Comparison of ENCODE assay signal across 8 cellular contexts in genomic region chr4:4762909-4763814, GRCh38.
A peak's percentile ranks its signal among the peaks of the same experiment; 100 is the strongest.
DNase-seq lines count a peak whose midpoint lies in the region; ATAC-seq and TF ChIP-seq lines count a peak whose summit lies in the region.

No MANE protein-coding gene starts in this region.

- H3K27ac ChIP-seq in BLaER1: no peak overlapping the region
- H3K27ac ChIP-seq in iPS-20b (ENCODE audit: low read length): no peak overlapping the region
- no peak overlapping the region for H3K27ac ChIP-seq in colonic mucosa

- H3K27me3 Mint-ChIP-seq in T-helper 17 cell: no peaks in the 10 kb centered on the region

- H3K36me3 Mint-ChIP-seq in T-helper 17 cell (ENCODE audit: low read depth): no peaks in the 10 kb centered on the region

- H3K27me3 ChIP-seq in BLaER1 (no peaks in the 10 kb centered on the region), iPS-20b (ENCODE audit: insufficient read depth, low read length) (peaks cover 62% of the 10 kb centered on the region), colonic mucosa (no peaks in the 10 kb centered on the region)

- intact Hi-C loops in colonic mucosa (cut with DNase I): no loop called here

- H3K4me1 Mint-ChIP-seq in T-helper 17 cell: peaks cover 6% of the 10 kb centered on the region

- no peaks in the 10 kb centered on the region for H4K20me1 ChIP-seq in BLaER1

- H3K9me3 ChIP-seq in BLaER1: peaks cover 18% of the 10 kb centered on the region
- H3K9me3 ChIP-seq in T-helper 17 cell (ENCODE audit: control insufficient read depth, low read length, poor library complexity, severe bottlenecking): no peaks in the 10 kb centered on the region
- no peaks in the 10 kb centered on the region for H3K9me3 ChIP-seq in iPS-20b (ENCODE audit: insufficient read depth, low read depth, low read length)
- no peaks in the 10 kb centered on the region for H3K9me3 ChIP-seq in colonic mucosa

- no peaks in the 10 kb centered on the region for H3K36me3 ChIP-seq in BLaER1
- no peaks in the 10 kb centered on the region for H3K36me3 ChIP-seq in iPS-20b (ENCODE audit: insufficient read depth, low read depth, low read length)
- no peaks in the 10 kb centered on the region for H3K36me3 ChIP-seq in colonic mucosa

- peak overlapping the region; percentile 93 for H3K4me2 ChIP-seq in BLaER1

- H3K4me1 ChIP-seq in BLaER1 (peaks cover 46% of the 10 kb centered on the region), iPS-20b (ENCODE audit: insufficient read depth, low read length) (peaks cover 36% of the 10 kb centered on the region), colonic mucosa (no peaks in the 10 kb centered on the region)

- peak overlapping the region; percentile 81 for H3K4me3 Mint-ChIP-seq in T-helper 17 cell

- ATAC-seq in GM19043 (IDR thresholded peaks at IDR 0.05; ENCODE audit: low read depth, unreplicated experiment) (peak; percentile 84), HG03066 (IDR thresholded peaks at IDR 0.05; ENCODE audit: low read depth, unreplicated experiment) (peak; percentile 88), T-helper 17 cell (peak; percentile 35)

- TF ChIP-seq CTCF in colonic mucosa (IDR thresholded peaks at IDR 0.05): no peak

- H3K4me3 ChIP-seq in BLaER1 (peak overlapping the region; percentile 43), iPS-20b (ENCODE audit: low read length) (peak overlapping the region; percentile 45; the same call in 1 of the 2 replicates), colonic mucosa (no peak overlapping the region)

- no peak overlapping the region for H3K9ac ChIP-seq in BLaER1
- 0 out of 2 replicates have a peak overlapping the region, but pooled peaks have one; percentile 16 for H3K9ac ChIP-seq in iPS-20b (ENCODE audit: low read depth, low read length)
- H3K9ac ChIP-seq in colonic mucosa (ENCODE audit: low read depth in 2 of 2, low read length in 2 of 2): no peak overlapping the region

- H3K27ac Mint-ChIP-seq in T-helper 17 cell: no peak overlapping the region

- DNase-seq in T-helper 17 cell (no peak), colonic mucosa (no peak), mesenteric fat pad (ENCODE audit: low spot score) (no peak), NAMALWA (ENCODE audit: low spot score) (no peak)

Comparison
In these comparisons a context has a peak if more than half of its experiments do, and no peak if none do; other contexts are left out.
1. ATAC-seq: peak in every context shown above with its lines; median percentile 88 in HG03066; 84 in GM19043; 35 in T-helper 17 cell.